8 cellular contexts compared by ENCODE assay signal in genomic region chr3:171829841-171830559, GRCh38. TPM values are rescaled to one million over a fixed set of nuclear protein-coding genes. Genes with fewer than 3 reads are reported as not detected.
A peak's percentile ranks its signal among the peaks of the same experiment; 100 is the strongest.
DNase-seq lines count a peak whose midpoint lies in the region; ATAC-seq and TF ChIP-seq lines count a peak whose summit lies in the region.

No MANE protein-coding gene starts in this region.

- 23 to 33% methylated on average over 6 of the region's 6 CpGs for WGBS in lung, 2 donors

- TF ChIP-seq CTCF in dorsolateral prefrontal cortex (IDR thresholded peaks at IDR 0.05 in 54 of 56, conservative IDR thresholded peaks at IDR 0.05 in 2 of 56; ENCODE audit: low read depth in 1 of 56, partially characterized antibody in 56 of 56) (peak in 55 of 56 donors; percentile 15 to 85 (median 61)), lung (IDR thresholded peaks at IDR 0.05; ENCODE audit: control extremely low read depth, extremely low read depth) (peak; percentile 25), vagina (IDR thresholded peaks at IDR 0.05) (peak; percentile 32 to 45 (median 43))

- peaks cover 6 to 11% of the 10 kb centered on the region in 2 donors for H3K4me1 ChIP-seq in lung (ENCODE audit: control insufficient read depth in 2 of 2, insufficient read depth in 2 of 2, low read length in 2 of 2)
- H3K4me1 ChIP-seq in vagina, result peaks cover 19% of the 10 kb centered on the region

- H3K36me3 ChIP-seq in lung (ENCODE audit: control insufficient read depth in 2 of 2, insufficient read depth in 2 of 2, low read length in 2 of 2) (no peaks in the 10 kb centered on the region), vagina (no peaks in the 10 kb centered on the region)

- peak; percentile 63 for DNase-seq in AG08396 (ENCODE audit: low spot score)
- peak; percentile 53 for DNase-seq in HPDE6-E6E7 (ENCODE audit: extremely low spot score)
- peak in 9 of 10 donors; percentile 54 to 75 (median 60) for DNase-seq in dorsolateral prefrontal cortex
- DNase-seq in lung (ENCODE audit: low spot score), result peak; percentile 49
- DNase-seq in vagina (ENCODE audit: extremely low spot score in 2 of 2), result no peak
- DNase-seq in stimulated activated CD4-positive, alpha-beta T cell treated with anti-CD3 and anti-CD28 coated beads, Interleukin-12 subunit alpha, Interleukin-12 subunit beta, amount 100 ng/mL, for 4 hours, result no peak

- intact Hi-C loops in dorsolateral prefrontal cortex (cut with DNase I) (loop anchor here (2.0 to 10.0 kb wide), 7 partner anchors 19 to 865 kb away; partner anchors contain the start of genes PLD1 (in 1 of the 2) and TNIK (in 1 of the 2)), vagina (cut with DNase I) (no loop called here)

- TF ChIP-seq POLR2A in vagina (IDR thresholded peaks at IDR 0.05), result no peak

- H3K27ac ChIP-seq in dorsolateral prefrontal cortex (peak overlapping the region in 57 of 59 donors; percentile 19 to 87 (median 73)), lung (ENCODE audit: low read depth in 1 of 2, low read length in 1 of 2) (peak overlapping the region in 1 of 2 donors; percentile 63), vagina (peak overlapping the region; percentile 51)

- no peaks in the 10 kb centered on the region for H3K27me3 ChIP-seq in dorsolateral prefrontal cortex
- H3K27me3 ChIP-seq in lung (ENCODE audit: control insufficient read depth, insufficient read depth), result no peaks in the 10 kb centered on the region
- no peaks in the 10 kb centered on the region for H3K27me3 ChIP-seq in vagina

- ATAC-seq in GM18873 (IDR thresholded peaks at IDR 0.05; ENCODE audit: low FRiP score, unreplicated experiment) (peak; percentile 48), lung (ENCODE audit: insufficient read depth, low FRiP score) (peak; percentile 50)

- peak overlapping the region in 1 of 59 donors; percentile 13 for H3K4me3 ChIP-seq in dorsolateral prefrontal cortex
- no peak overlapping the region for H3K4me3 ChIP-seq in lung
- no peak overlapping the region for H3K4me3 ChIP-seq in vagina

- H3K9me3 ChIP-seq in lung (ENCODE audit: control insufficient read depth in 2 of 2, insufficient read depth in 1 of 2, low read length in 1 of 2) (no peaks in the 10 kb centered on the region), vagina (no peaks in the 10 kb centered on the region)

TF ChIP-seq in PFSK-1, 5 proteins besides CTCF, POLR2A, EP300 and RAD21:
- 0 out of 2 replicates have a peak, but pooled peaks have one; percentile 22 for TF ChIP-seq SIN3A (IDR thresholded peaks at IDR 0.05; ENCODE audit: borderline replicate concordance, insufficient read depth, low read length)
- no peak for TF ChIP-seq REST (IDR thresholded peaks at IDR 0.05; ENCODE audit: insufficient read depth in 1 of 2, low read depth in 2 of 2, low read length in 2 of 2)
- peak; percentile 61 for TF ChIP-seq FOXP2 (optimal IDR thresholded peaks at IDR 0.05; ENCODE audit: borderline replicate concordance, extremely low read depth, extremely low read length, insufficient read depth)

RNA-seq across cellular contexts. Expression of gene TMEM212, which starts 13.1 kb away (rescaled TPM):
- not detected for polyA plus RNA-seq in PFSK-1 (2012; ENCODE audit: insufficient read length, low read depth)
- 1 to 10 TPM in 47 of 120 experiments, under 1 TPM in 16, not detected in 57; 0.22 to 5.6 (median 1.4) TPM for total RNA-seq in dorsolateral prefrontal cortex
- 10 to 100 TPM; 11.5 to 16.5 TPM for total RNA-seq in lung
- polyA plus RNA-seq in lung, result 1 to 10 TPM; 1.5 to 4.6 TPM
- not detected for total RNA-seq in vagina

RNA-seq across cellular contexts. Expression of gene PLD1, which starts 19.7 kb away (rescaled TPM):
- 12.3 TPM for polyA plus RNA-seq in PFSK-1 (2012; ENCODE audit: insufficient read length, low read depth)
- 100 to 1,000 TPM in 2 of 120 experiments, 10 to 100 TPM in 118; 16.2 to 167 (median 39.0) TPM for total RNA-seq in dorsolateral prefrontal cortex
- 10 to 100 TPM; 17.4 to 31.1 TPM for total RNA-seq in lung
- 1 to 10 TPM; 3.1 to 6.9 TPM for polyA plus RNA-seq in lung
- 35.6 TPM for total RNA-seq in vagina

Comparison
In these comparisons a context has a peak if more than half of its experiments do, and no peak if none do; other contexts are left out.
1. DNase-seq: peak in AG08396 (single experiment), HPDE6-E6E7 (single experiment), dorsolateral prefrontal cortex (9 of 10) and lung (single experiment); none in vagina (0 of 2) and stimulated activated CD4-positive, alpha-beta T cell treated with anti-CD3 and anti-CD28 coated beads, Interleukin-12 subunit alpha, Interleukin-12 subunit beta, amount 100 ng/mL, for 4 hours (single experiment).
2. Peak in every context shown above with its lines, with median percentiles within 50 percentile points of each other: CTCF ChIP-seq.